8 cellular contexts compared by ENCODE assay signal in the genomic region with DNA sequence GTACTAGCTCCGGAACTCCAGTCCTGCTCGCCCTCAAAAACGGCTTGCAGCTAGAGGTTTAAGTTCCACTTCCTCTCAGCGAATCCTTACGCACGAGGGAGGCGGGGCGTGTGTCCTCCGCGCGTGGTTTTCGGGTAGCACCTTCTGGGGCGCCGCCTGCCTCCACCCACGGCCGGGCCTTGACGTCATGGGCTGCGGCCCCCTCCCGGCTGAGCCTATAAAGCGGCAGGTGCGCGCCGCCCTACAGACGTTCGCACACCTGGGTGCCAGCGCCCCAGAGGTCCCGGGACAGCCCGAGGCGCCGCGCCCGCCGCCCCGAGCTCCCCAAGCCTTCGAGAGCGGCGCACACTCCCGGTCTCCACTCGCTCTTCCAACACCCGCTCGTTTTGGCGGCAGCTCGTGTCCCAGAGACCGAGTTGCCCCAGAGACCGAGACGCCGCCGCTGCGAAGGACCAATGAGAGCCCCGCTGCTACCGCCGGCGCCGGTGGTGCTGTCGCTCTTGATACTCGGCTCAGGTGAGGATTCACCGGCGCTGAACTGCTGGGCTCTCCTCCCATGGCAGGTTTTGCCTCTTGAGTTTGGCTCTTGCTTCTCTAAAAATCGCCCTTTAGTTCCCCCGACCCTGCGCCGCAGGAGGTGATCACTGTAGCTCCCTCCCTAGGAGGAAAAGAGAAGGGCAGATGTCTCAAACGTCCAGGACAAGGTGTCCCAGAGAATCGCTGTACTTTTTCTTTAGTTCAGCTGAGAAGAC. TPM values are rescaled to one million over a fixed set of nuclear protein-coding genes. Genes with fewer than 3 reads are reported as not detected.
DNase-seq lines count a peak whose midpoint lies in the region; ATAC-seq lines count a peak whose summit lies in the region.

A gene with protein sequence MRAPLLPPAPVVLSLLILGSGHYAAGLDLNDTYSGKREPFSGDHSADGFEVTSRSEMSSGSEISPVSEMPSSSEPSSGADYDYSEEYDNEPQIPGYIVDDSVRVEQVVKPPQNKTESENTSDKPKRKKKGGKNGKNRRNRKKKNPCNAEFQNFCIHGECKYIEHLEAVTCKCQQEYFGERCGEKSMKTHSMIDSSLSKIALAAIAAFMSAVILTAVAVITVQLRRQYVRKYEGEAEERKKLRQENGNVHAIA (plus strand): TSS at position 246 of the 752 bp plus-strand sequence. CDS start 210 bp downstream, at position 456.

- DNase-seq in AG08395 (ENCODE audit: low spot score) (peak; percentile 25), NOMO-1 treated with DMSO at 0.1 percent for 48 hours (lab: John Stamatoyannopoulos, UW; ENCODE audit: unreplicated experiment) (peak; percentile 75), activated T-cell treated with anti-CD3 and anti-CD28 coated beads for 1 hour (ENCODE audit: low read depth) (peak; percentile 84), naive B cell (peak; percentile 98)
- DNase-seq in stimulated activated effector memory CD8-positive, alpha-beta T cell treated with anti-CD3 and anti-CD28 coated beads, Interleukin-12 subunit alpha, Interleukin-12 subunit beta, amount 100 ng/mL, for 72 hours (ENCODE audit: low spot score in 2 of 2): peak; percentile 68 to 85

- H3K4me1 Mint-ChIP-seq in naive B cell: peaks cover 0 to 14% (median 9%) of the 10 kb centered on the region in 3 donors
- H3K4me1 Mint-ChIP-seq in stimulated activated effector memory CD8-positive, alpha-beta T cell treated with anti-CD3 and anti-CD28 coated beads, Interleukin-12 subunit alpha, Interleukin-12 subunit beta, amount 100 ng/mL, for 72 hours: peaks cover 16% of the 10 kb centered on the region

- H3K36me3 Mint-ChIP-seq in naive B cell: peaks cover 0 to 5% of the 10 kb centered on the region in 2 donors
- peaks cover 6% of the 10 kb centered on the region for H3K36me3 Mint-ChIP-seq in stimulated activated effector memory CD8-positive, alpha-beta T cell treated with anti-CD3 and anti-CD28 coated beads, Interleukin-12 subunit alpha, Interleukin-12 subunit beta, amount 100 ng/mL, for 72 hours

- H3K27ac Mint-ChIP-seq in naive B cell: peak within 1 kb of the TSS; percentile 97 to 99 (median 99)
- peak within 1 kb of the TSS; percentile 89 for H3K27ac Mint-ChIP-seq in stimulated activated effector memory CD8-positive, alpha-beta T cell treated with anti-CD3 and anti-CD28 coated beads, Interleukin-12 subunit alpha, Interleukin-12 subunit beta, amount 100 ng/mL, for 72 hours

- ATAC-seq in GM18867 (IDR thresholded peaks at IDR 0.05; ENCODE audit: unreplicated experiment): peak; percentile 97
- peak; percentile 87 for ATAC-seq in HG03097 (IDR thresholded peaks at IDR 0.05; ENCODE audit: low FRiP score, unreplicated experiment)
- ATAC-seq in esophagus mucosa: peak; percentile 95
- peak; percentile 89 for ATAC-seq in naive B cell (ENCODE audit: low read depth in 2 of 2)
- peak; percentile 93 for ATAC-seq in stimulated activated effector memory CD8-positive, alpha-beta T cell treated with anti-CD3 and anti-CD28 coated beads, Interleukin-12 subunit alpha, Interleukin-12 subunit beta, amount 100 ng/mL, for 72 hours

- peak within 1 kb of the TSS; percentile 85 to 98 (median 92) for H3K4me3 Mint-ChIP-seq in naive B cell
- peak within 1 kb of the TSS; percentile 95 for H3K4me3 Mint-ChIP-seq in stimulated activated effector memory CD8-positive, alpha-beta T cell treated with anti-CD3 and anti-CD28 coated beads, Interleukin-12 subunit alpha, Interleukin-12 subunit beta, amount 100 ng/mL, for 72 hours

- no peaks in the 10 kb centered on the region for H3K9me3 Mint-ChIP-seq in naive B cell
- H3K9me3 Mint-ChIP-seq in stimulated activated effector memory CD8-positive, alpha-beta T cell treated with anti-CD3 and anti-CD28 coated beads, Interleukin-12 subunit alpha, Interleukin-12 subunit beta, amount 100 ng/mL, for 72 hours: no peaks in the 10 kb centered on the region

- H3K27me3 Mint-ChIP-seq in naive B cell: no peaks in the 10 kb centered on the region

RNA-seq across cellular contexts. Expression of the gene that starts here (rescaled TPM):
- total RNA-seq in esophagus mucosa: 21.0 TPM
- 10 to 100 TPM; 18.6 to 58.1 (median 22.5) TPM for polyA plus RNA-seq in naive B cell (ENCODE audit: low read depth in 6 of 6)

Comparison
In these comparisons a context has a peak if more than half of its experiments do, and no peak if none do; other contexts are left out.
1. Peak in every context shown above with its lines: DNase-seq and ATAC-seq.
2. DNase-seq: peak in every context shown above with its lines; median percentile 98 in naive B cell; 84 in activated T-cell treated with anti-CD3 and anti-CD28 coated beads for 1 hour; 76 in stimulated activated effector memory CD8-positive, alpha-beta T cell treated with anti-CD3 and anti-CD28 coated beads, Interleukin-12 subunit alpha, Interleukin-12 subunit beta, amount 100 ng/mL, for 72 hours; 75 in NOMO-1 treated with DMSO at 0.1 percent for 48 hours; 25 in AG08395.